In the genomic region with DNA sequence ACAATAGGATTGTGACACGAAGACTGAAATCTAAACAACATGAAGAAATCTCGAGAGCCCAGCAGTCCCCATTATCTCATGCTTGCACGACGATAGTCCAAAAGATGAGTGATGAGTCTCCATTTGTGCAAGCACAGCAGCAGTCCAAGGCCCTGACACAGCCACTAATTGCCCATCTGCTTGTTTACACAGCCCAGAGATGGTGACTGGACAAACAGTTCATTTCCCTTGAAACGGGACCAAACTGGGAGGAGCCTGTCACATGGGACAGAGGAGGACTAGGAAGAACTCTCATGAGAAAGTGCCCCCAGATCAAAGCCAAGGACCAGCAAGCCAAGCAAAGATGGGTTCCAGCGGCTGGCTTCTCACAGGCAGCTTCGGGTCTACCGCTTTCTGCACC, we compare ENCODE assay signal across 10 cellular contexts.
DNase-seq lines count a peak whose midpoint lies in the region; FAIRE-seq and TF ChIP-seq lines count a peak whose summit lies in the region.
"Had no signal": no experiment of that assay in that cellular context is flagged by ENCODE, and none has a peak within 500 bp of the region (broad histone marks: within the 10 kb centered on the region; RNA-seq: fewer than 3 reads in every experiment).

No MANE protein-coding gene starts in this region.

- no peaks in the 10 kb centered on the region for H3K4me1 ChIP-seq in kidney (ENCODE audit: control insufficient read depth in 1 of 2, insufficient read depth in 1 of 2, low read depth in 1 of 2, low read length in 2 of 2)

- intact Hi-C loops in kidney (cut with DNase I), result no loop called here
- intact Hi-C loops in Calu3 (cut with micrococcal nuclease; ENCODE audit: unreplicated experiment), result no loop called here

- BruUV-seq in Calu3 (replicated peaks; lab: Mats Ljungman, UMichigan), result no TSS peak

- TF ChIP-seq CTCF in kidney (IDR thresholded peaks at IDR 0.05; ENCODE audit: borderline replicate concordance, extremely low read depth, insufficient read depth), result no peak
- no peak for TF ChIP-seq CTCF in Calu3 (IDR thresholded peaks at IDR 0.05; ENCODE audit: unreplicated experiment)

- H3K9me3 ChIP-seq in kidney (ENCODE audit: control insufficient read depth in 1 of 2, low read length in 2 of 2), result no peaks in the 10 kb centered on the region

- H3K4me3 Mint-ChIP-seq in Calu3 (ENCODE audit: low read depth, unreplicated experiment), result no peak overlapping the region
- H3K4me3 Mint-ChIP-seq: activated CD4-positive, alpha-beta T cell treated with anti-CD3 and anti-CD28 coated beads, Interleukin-2, amount 10 ng/mL, durations not matched to agents 24 days and 14 days had no signal

- H3K9ac ChIP-seq in kidney (ENCODE audit: low read length in 2 of 2), result no peak overlapping the region

- H3K9me3 Mint-ChIP-seq in Calu3 (ENCODE audit: low read depth, unreplicated experiment), result no peaks in the 10 kb centered on the region
- H3K9me3 Mint-ChIP-seq: activated CD4-positive, alpha-beta T cell treated with anti-CD3 and anti-CD28 coated beads, Interleukin-2, amount 10 ng/mL, durations not matched to agents 24 days and 14 days had no signal

- FAIRE-seq in HTR-8/SVneo (lab: Jason Lieb, UNC) (no peak), kidney (lab: Jason Lieb, UNC) (no peak)

- H3K4me1 Mint-ChIP-seq in Calu3 (ENCODE audit: low read depth, unreplicated experiment), result no peaks in the 10 kb centered on the region
- H3K4me1 Mint-ChIP-seq: activated CD4-positive, alpha-beta T cell treated with anti-CD3 and anti-CD28 coated beads, Interleukin-2, amount 10 ng/mL, durations not matched to agents 24 days and 14 days had no signal

- H3K27ac Mint-ChIP-seq in Calu3 (ENCODE audit: unreplicated experiment), result no peak overlapping the region
- H3K27ac Mint-ChIP-seq: activated CD4-positive, alpha-beta T cell treated with anti-CD3 and anti-CD28 coated beads, Interleukin-2, amount 10 ng/mL, durations not matched to agents 24 days and 14 days had no signal

- H3K36me3 ChIP-seq in kidney (ENCODE audit: control insufficient read depth in 1 of 2, insufficient read depth in 2 of 2, low read length in 2 of 2), result no peaks in the 10 kb centered on the region

- peak; percentile 20 for DNase-seq in HTR-8/SVneo (ENCODE audit: insufficient read length, low spot score)
- DNase-seq in T1000 (lab: John Stamatoyannopoulos, UW), result peak; percentile 37
- peak; percentile 58 to 71 for DNase-seq in hippocampal formation (lab: John Stamatoyannopoulos, UW)
- no peak for DNase-seq in activated gamma-delta T cell treated with Interleukin-2 at 50 U/mL for 16 hours
- DNase-seq in kidney, result no peak
- no peak for DNase-seq in Calu3
- DNase-seq: activated CD4-positive, alpha-beta T cell treated with anti-CD3 and anti-CD28 coated beads, Interleukin-2, amount 10 ng/mL, durations not matched to agents 24 days and 14 days; central memory CD4-positive, alpha-beta T cell; stimulated activated CD4-positive, alpha-beta T cell treated with anti-CD3 and anti-CD28 coated beads, Interleukin-2, amount 100 ng/mL, for 48 hours had no signal

- H3K27ac ChIP-seq in temporal lobe (ENCODE audit: low read depth, low read length) (peak overlapping the region; percentile 91), kidney (ENCODE audit: low read depth in 2 of 2, low read length in 2 of 2) (no peak overlapping the region)

- CTCF ChIA-PET in Calu3 (lab: Charles Lee), result no interaction called here

- H3K4me3 ChIP-seq in kidney (ENCODE audit: low read length in 2 of 2), result no peak overlapping the region

- H3K27me3 Mint-ChIP-seq in Calu3 (ENCODE audit: unreplicated experiment), result no peaks in the 10 kb centered on the region

- no peaks in the 10 kb centered on the region for H3K36me3 Mint-ChIP-seq in Calu3 (ENCODE audit: insufficient read depth, unreplicated experiment)

Comparison
In these comparisons a context has a peak if more than half of its experiments do, and no peak if none do; other contexts are left out.
1. DNase-seq: peak in HTR-8/SVneo (single experiment), T1000 (single experiment) and hippocampal formation (2 of 2); none in activated gamma-delta T cell treated with Interleukin-2 at 50 U/mL for 16 hours (single experiment), kidney (single experiment) and Calu3 (single experiment).